ENCODE assay signal across 8 cellular contexts in the genomic region with DNA sequence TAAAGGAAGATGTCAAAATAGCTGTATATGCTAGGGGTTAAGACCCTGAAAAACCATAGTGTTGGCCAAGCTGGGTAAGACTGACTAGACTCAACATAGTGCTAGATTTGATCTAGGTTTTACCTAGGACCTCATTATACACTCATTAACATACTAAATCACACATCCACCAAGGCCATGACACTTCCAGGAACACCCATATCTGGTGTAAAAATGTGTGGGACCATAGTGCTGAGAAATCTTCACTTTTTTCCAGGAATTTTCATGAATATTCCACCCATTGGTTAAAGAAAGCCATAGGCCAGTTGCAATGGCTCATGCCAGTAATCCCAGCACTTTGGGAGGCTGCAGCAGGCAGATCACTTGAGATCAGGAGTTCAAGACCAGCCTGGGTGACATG.
"Had no signal": no experiment of that assay in that cellular context is flagged by ENCODE, and none has a peak within 500 bp of the region (broad histone marks: within the 10 kb centered on the region; RNA-seq: fewer than 3 reads in every experiment).

No MANE protein-coding gene starts in this region.

- FAIRE-seq: G401.6, GM12878, GM12891, GM12892, GM18507, GM19239 had no signal

- H3K4me3 ChIP-seq: GM12878 had no signal

- ATAC-seq: GM12878 had no signal

- DNase-seq: GDM1, GF-D8 had no signal
